In genomic region chr12:14257303-14257733, GRCh38 we compare ENCODE assay signal across 1 cellular context.
TF ChIP-seq lines count a peak whose summit lies in the region.

No MANE protein-coding gene starts in this region.

TF ChIP-seq in K562, 482 proteins besides CTCF, POLR2A, EP300 and RAD21 (continued from another document):
- no peak for TF ChIP-seq ZNF609 (CRISPR knock-in tag; IDR thresholded peaks at IDR 0.05; ENCODE audit: borderline replicate concordance)
- no peak for TF ChIP-seq SOX6 (IDR thresholded peaks at IDR 0.05)
- no peak for TF ChIP-seq HCFC1 (IDR thresholded peaks at IDR 0.05; ENCODE audit: low read depth, low read length)
- TF ChIP-seq PTTG1 (tag; IDR thresholded peaks at IDR 0.05; ENCODE audit: low read depth): no peak
- peak; percentile 47 to 74 for TF ChIP-seq E2F6 (IDR thresholded peaks at IDR 0.05; ENCODE audit: borderline replicate concordance in 1 of 2, extremely low read depth in 1 of 2, insufficient read depth in 1 of 2, insufficient read length in 1 of 2, low read depth in 1 of 2, low read length in 1 of 2, poor library complexity in 1 of 2, severe bottlenecking in 1 of 2)
- no peak for TF ChIP-seq CBX1 (IDR thresholded peaks at IDR 0.05; ENCODE audit: low read depth)
- TF ChIP-seq MAFF (IDR thresholded peaks at IDR 0.05; ENCODE audit: low read length): no peak
- no peak for TF ChIP-seq STAT5A (IDR thresholded peaks at IDR 0.05; ENCODE audit: borderline replicate concordance, low read length)
- peak in 1 of 2 experiments; percentile 93; a peak in 1 of 4 replicates for TF ChIP-seq TRIM24 (IDR thresholded peaks at IDR 0.05)
- peak; percentile 17; the same call in 1 of the 2 replicates for TF ChIP-seq CHD2 (IDR thresholded peaks at IDR 0.05; ENCODE audit: low read depth, low read length)
- TF ChIP-seq ZNF24 (IDR thresholded peaks at IDR 0.05): no peak
- 0 out of 2 replicates have a peak, but pooled peaks have one; percentile 12 for TF ChIP-seq GATAD2A (IDR thresholded peaks at IDR 0.05)
- TF ChIP-seq ZZZ3 (IDR thresholded peaks at IDR 0.05): no peak
- 0 out of 2 replicates have a peak, but pooled peaks have one; percentile 2 for TF ChIP-seq ZNF316 (IDR thresholded peaks at IDR 0.05)
- TF ChIP-seq ZNF311 (CRISPR knock-in tag; IDR thresholded peaks at IDR 0.05): 0 out of 2 replicates have a peak, but pooled peaks have one; percentile 15
- no peak for TF ChIP-seq XRCC3 (IDR thresholded peaks at IDR 0.05)
- peak; percentile 26; the same call in 1 of the 2 replicates for TF ChIP-seq C11orf30 (IDR thresholded peaks at IDR 0.05; ENCODE audit: low read depth)
- TF ChIP-seq KLF6 (CRISPR knock-in tag; IDR thresholded peaks at IDR 0.05; ENCODE audit: borderline replicate concordance): peak; percentile 58; the same call in 1 of the 2 replicates
- TF ChIP-seq BCL6 (CRISPR knock-in tag; IDR thresholded peaks at IDR 0.05): no peak
- no peak for TF ChIP-seq PURB (CRISPR knock-in tag; IDR thresholded peaks at IDR 0.05; ENCODE audit: low read depth)
- TF ChIP-seq ZNF384 (IDR thresholded peaks at IDR 0.05; ENCODE audit: low read depth, low read length): peak; percentile 57
- TF ChIP-seq ZBTB49 (CRISPR knock-in tag; IDR thresholded peaks at IDR 0.05; ENCODE audit: borderline replicate concordance): no peak
- no peak for TF ChIP-seq SAP30 (IDR thresholded peaks at IDR 0.05; ENCODE audit: borderline replicate concordance, insufficient read depth, low read depth, low read length, poor library complexity, severe bottlenecking)
- no peak for TF ChIP-seq BCLAF1 (IDR thresholded peaks at IDR 0.05; ENCODE audit: borderline replicate concordance in 1 of 2, control insufficient read depth in 1 of 2, low read depth in 2 of 2, low read length in 1 of 2)
- no peak for TF ChIP-seq ZEB2 (IDR thresholded peaks at IDR 0.05)
- TF ChIP-seq U2AF2 (optimal IDR thresholded peaks at IDR 0.05; ENCODE audit: low read depth, low read length): no peak
- no peak for TF ChIP-seq POLR2AphosphoS5 (IDR thresholded peaks at IDR 0.05; ENCODE audit: control insufficient read depth, insufficient read depth, low read depth, low read length)
- no peak for TF ChIP-seq CREB1 (IDR thresholded peaks at IDR 0.05)
- no peak for TF ChIP-seq CREB1 (CRISPR knock-in tag; IDR thresholded peaks at IDR 0.05)
- TF ChIP-seq FOSL1 (tag; conservative IDR thresholded peaks at IDR 0.05): no peak; the same call in 1 of the 2 replicates
- TF ChIP-seq NFXL1 (CRISPR knock-in tag; IDR thresholded peaks at IDR 0.05): no peak
- peak; percentile 55; the same call in 1 of the 2 replicates for TF ChIP-seq ZNF395 (CRISPR knock-in tag; IDR thresholded peaks at IDR 0.05)
- peak in 1 of 3 experiments; percentile 46 for TF ChIP-seq YY1 (IDR thresholded peaks at IDR 0.05; ENCODE audit: borderline replicate concordance in 1 of 3, control insufficient read depth in 1 of 3, extremely low read depth in 1 of 3, insufficient read depth in 3 of 3, insufficient read length in 1 of 3, insufficient replicate concordance in 2 of 3, low read depth in 1 of 3, low read length in 2 of 3)
- peak; percentile 51; the same call in 1 of the 2 replicates for TF ChIP-seq KLF1 (tag; IDR thresholded peaks at IDR 0.05)
- peak; percentile 56; the same call in 1 of the 2 replicates for TF ChIP-seq MYC (IDR thresholded peaks at IDR 0.05; ENCODE audit: low read depth, low read length)
- TF ChIP-seq MYC (CRISPR knock-in tag; IDR thresholded peaks at IDR 0.05; ENCODE audit: borderline replicate concordance, low read depth): no peak
- no peak for TF ChIP-seq ZNF263 (CRISPR knock-in tag; IDR thresholded peaks at IDR 0.05; ENCODE audit: borderline replicate concordance)
- TF ChIP-seq L3MBTL2 (IDR thresholded peaks at IDR 0.05): no peak
- TF ChIP-seq SP2 (IDR thresholded peaks at IDR 0.05; ENCODE audit: extremely low read depth, low read depth, low read length, poor library complexity, severe bottlenecking): no peak
- no peak for TF ChIP-seq XRCC4 (IDR thresholded peaks at IDR 0.05; ENCODE audit: extremely low read depth, insufficient read depth, insufficient read length)
